ENCODE assay signal across 36 cellular contexts in genomic region chr7:43511769-43512515, GRCh38.
"Had no signal": no experiment of that assay in that cellular context is flagged by ENCODE, and none has a peak within 500 bp of the region (broad histone marks: within the 10 kb centered on the region; RNA-seq: fewer than 3 reads in every experiment).

No MANE protein-coding gene starts in this region.

- H3K4me1 Mint-ChIP-seq: activated B cell treated with CpG ODN at 0.5 μM for 24 hours; activated naive CD4-positive, alpha-beta T cell treated with anti-CD3 and anti-CD28 coated beads, Interleukin-2, amount 10 ng/mL, durations not matched to agents 7 days and 5 days had no signal

- H3K9me3 ChIP-seq: MG63 had no signal

- FAIRE-seq: RCC 7860 had no signal

- H3K27ac ChIP-seq: PC-9, RWPE1, VCaP had no signal

- H3K4me3 Mint-ChIP-seq: activated B cell treated with CpG ODN at 0.5 μM for 24 hours; activated CD4-positive, alpha-beta memory T cell treated with anti-CD3 and anti-CD28 coated beads for 36 hours; activated naive CD4-positive, alpha-beta T cell treated with anti-CD3 and anti-CD28 coated beads, Interleukin-2, amount 10 ng/mL, durations not matched to agents 7 days and 5 days; activated naive CD8-positive, alpha-beta T cell; activated naive CD8-positive, alpha-beta T cell treated with anti-CD3 and anti-CD28 coated beads, Interleukin-2, amount 50 U/mL, for 24 hours; activated T-cell treated with anti-CD3 and anti-CD28 coated beads, Interleukin-2, amount 50 U/mL, for 4 hours; activated T-helper 1 cell treated with anti-CD3 and anti-CD28 coated beads, Interleukin-12 subunit alpha, Interleukin-12 subunit beta, Interleukin-2, Interleukin-4 antibody, amounts not matched to agents 30 ng/mL and 10 ng/mL and 1 ng/mL, durations not matched to agents 14 hours and 24 hours and 36 hours; brain; T-cell had no signal

- H3K27ac Mint-ChIP-seq: activated B cell treated with CpG ODN at 0.5 μM for 24 hours; activated CD4-positive, alpha-beta memory T cell treated with anti-CD3 and anti-CD28 coated beads for 36 hours; activated naive CD4-positive, alpha-beta T cell treated with anti-CD3 and anti-CD28 coated beads, Interleukin-2, amount 10 ng/mL, durations not matched to agents 7 days and 5 days; activated naive CD8-positive, alpha-beta T cell; activated naive CD8-positive, alpha-beta T cell treated with anti-CD3 and anti-CD28 coated beads, Interleukin-2, amount 50 U/mL, for 24 hours; activated T-helper 1 cell treated with anti-CD3 and anti-CD28 coated beads, Interleukin-12 subunit alpha, Interleukin-12 subunit beta, Interleukin-2, Interleukin-4 antibody, amounts not matched to agents 30 ng/mL and 10 ng/mL and 1 ng/mL, durations not matched to agents 14 hours and 24 hours and 36 hours; T-cell had no signal

- H3K27me3 ChIP-seq: MG63 had no signal

- H3K4me2 ChIP-seq: PC-9 had no signal

- ATAC-seq: activated naive CD8-positive, alpha-beta T cell treated with anti-CD3 and anti-CD28 coated beads, Interleukin-2, amount 50 U/mL, for 24 hours; activated T-cell treated with anti-CD3 and anti-CD28 coated beads, Interleukin-2, amount 50 U/mL, for 4 hours; Right ventricle myocardium inferior; T-cell had no signal

- DNase-seq: activated B cell treated with CpG ODN at 0.5 μM for 24 hours; activated CD4-positive, alpha-beta memory T cell treated with anti-CD3 and anti-CD28 coated beads for 36 hours; activated CD4-positive, alpha-beta T cell treated with anti-CD3 and anti-CD28 coated beads for 4 hours; activated CD4-positive, alpha-beta T cell treated with anti-CD3 and anti-CD28 coated beads, Interleukin-2, amount 50 U/mL, for 1 hour; activated CD4-positive, CD25-positive, alpha-beta regulatory T cell treated with anti-CD3 and anti-CD28 coated beads, Interleukin-2, amount 50 U/mL, for 72 hours; activated CD8-positive, alpha-beta memory T cell treated with anti-CD3 and anti-CD28 coated beads, Interleukin-2, amount 50 U/mL, for 4 hours; activated effector memory CD4-positive, alpha-beta T cell treated with Interleukin-2 at 50 U/mL for 16 hours; activated naive CD4-positive, alpha-beta T cell treated with anti-CD3 and anti-CD28 coated beads, Interleukin-2, amount 10 ng/mL, durations not matched to agents 7 days and 5 days; activated naive CD8-positive, alpha-beta T cell treated with anti-CD3 and anti-CD28 coated beads, Interleukin-2, amount 50 U/mL, for 24 hours; activated T-cell treated with anti-CD3 and anti-CD28 coated beads for 4 hours; activated T-cell treated with anti-CD3 and anti-CD28 coated beads, Interleukin-2, amount 50 U/mL, for 4 hours; anterior cingulate cortex; cerebellar nuclear complex; Karpas-422; MG63; NCI-H1048; NCI-H1105 treated with DMSO at 0.1 percent for 48 hours; NCI-H1436; NCI-H1694; NCI-H1930; NCI-H2081 treated with DMSO at 0.1 percent for 48 hours; NCI-H226; NCI-H524 treated with DMSO at 0.1 percent for 48 hours; NCI-H748 treated with DMSO at 0.1 percent for 48 hours; NK-92 treated with Interleukin-12 subunit alpha and Interleukin-12 subunit beta, amount 100 ng/mL, for 24 hours; PC-9; SIG-M5; T-cell; T-helper 9 cell had no signal

- H3K4me3 ChIP-seq: MG63, PC-9 had no signal

- H3K9me3 Mint-ChIP-seq: activated B cell treated with CpG ODN at 0.5 μM for 24 hours; activated CD4-positive, alpha-beta memory T cell treated with anti-CD3 and anti-CD28 coated beads for 36 hours; activated naive CD4-positive, alpha-beta T cell treated with anti-CD3 and anti-CD28 coated beads, Interleukin-2, amount 10 ng/mL, durations not matched to agents 7 days and 5 days; activated naive CD8-positive, alpha-beta T cell treated with anti-CD3 and anti-CD28 coated beads, Interleukin-2, amount 50 U/mL, for 24 hours; activated T-cell treated with anti-CD3 and anti-CD28 coated beads, Interleukin-2, amount 50 U/mL, for 4 hours; activated T-helper 1 cell treated with anti-CD3 and anti-CD28 coated beads, Interleukin-12 subunit alpha, Interleukin-12 subunit beta, Interleukin-2, Interleukin-4 antibody, amounts not matched to agents 30 ng/mL and 10 ng/mL and 1 ng/mL, durations not matched to agents 14 hours and 24 hours and 36 hours; brain; T-cell had no signal

- H3K36me3 ChIP-seq: MG63 had no signal

- H2AFZ ChIP-seq: PC-9 had no signal
